8 cellular contexts compared by ENCODE assay signal in the genomic region with DNA sequence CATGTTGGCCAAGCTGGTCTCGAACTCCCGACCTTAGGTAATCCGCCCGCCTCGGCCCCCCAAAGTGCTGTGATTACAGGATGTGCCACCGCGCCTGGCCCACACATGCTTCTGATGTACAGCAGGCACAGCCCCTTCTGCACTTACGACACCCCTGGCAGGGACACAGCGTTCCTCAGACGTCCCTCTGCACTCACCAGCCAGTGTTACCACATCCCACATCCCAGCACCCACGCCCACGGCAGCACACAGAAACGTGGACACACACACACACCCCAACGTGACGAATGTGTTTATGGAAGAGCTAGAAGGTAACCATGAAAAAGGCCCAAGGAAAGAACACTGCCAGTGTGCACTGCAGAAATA. TPM values are rescaled to one million over a fixed set of nuclear protein-coding genes. Genes with fewer than 3 reads are reported as not detected.
DNase-seq lines count a peak whose midpoint lies in the region; ATAC-seq and TF ChIP-seq lines count a peak whose summit lies in the region.

No MANE protein-coding gene starts in this region.

- no peaks in the 10 kb centered on the region for H3K9me3 Mint-ChIP-seq in H9
- H3K9me3 Mint-ChIP-seq in activated CD8-positive, alpha-beta T cell treated with anti-CD3 and anti-CD28 coated beads, Interleukin-2, amount 10 ng/mL, durations not matched to agents 7 days and 5 days (ENCODE audit: insufficient read depth) = no peaks in the 10 kb centered on the region

- H2BK120ac ChIP-seq in H9 (ENCODE audit: low read depth, low read length, poor library complexity, severe bottlenecking) = no peak overlapping the region

- CTCF ChIA-PET in activated CD8-positive, alpha-beta T cell treated with anti-CD3 and anti-CD28 coated beads, Interleukin-2, amount 10 ng/mL, durations not matched to agents 7 days and 5 days (lab: Charles Lee) = interaction anchor here (0.6 to 1.7 kb wide), 2 partner anchors 79 to 614 kb away, joined by 3 to 6 read pairs; no protein-coding TSS in a partner anchor

- H3K9me3 ChIP-seq in H9 (ENCODE audit: control insufficient read depth, low read depth, low read length) = no peaks in the 10 kb centered on the region

- H3T11ph ChIP-seq in H9 (ENCODE audit: low read length) = no peak overlapping the region

- no peak overlapping the region for H3K23ac ChIP-seq in H9 (ENCODE audit: insufficient read length, low read depth, low read length)

- no peak overlapping the region for H3K9ac ChIP-seq in H9 (ENCODE audit: extremely low read depth, insufficient read length, low read length)

- H3K14ac ChIP-seq in H9 (ENCODE audit: insufficient read depth, low read length) = no peak overlapping the region

- no peak overlapping the region for H3K56ac ChIP-seq in H9 (ENCODE audit: insufficient read length, low read depth, low read length)

- H4K20me1 ChIP-seq in H9 (ENCODE audit: control insufficient read depth, insufficient read depth, insufficient read length) = no peaks in the 10 kb centered on the region

- WGBS in H9 (ENCODE audit: extremely low coverage, insufficient read length, low lambda C conversion rate) = no CpG with 5 or more reads among the region's 15 CpGs

- intact Hi-C loops in left ventricle myocardium superior (cut with micrococcal nuclease) = no loop called here

- POLR2A ChIA-PET in activated CD8-positive, alpha-beta T cell treated with anti-CD3 and anti-CD28 coated beads, Interleukin-2, amount 10 ng/mL, durations not matched to agents 7 days and 5 days (lab: Charles Lee) = interaction anchor here (0.7 to 1.5 kb wide), 3 partner anchors 13 to 393 kb away, joined by 3 to 13 read pairs (median 5); partner anchors contain the start of gene MGA

- H3K79me1 ChIP-seq in H9 (ENCODE audit: insufficient read depth, low read depth, low read length, poor library complexity, severe bottlenecking) = no peaks in the 10 kb centered on the region

- peak overlapping the region in 1 of 3 experiments; percentile 37; a peak in 1 of 7 replicates for H3K27ac Mint-ChIP-seq in H9
- H3K27ac Mint-ChIP-seq in activated CD8-positive, alpha-beta T cell treated with anti-CD3 and anti-CD28 coated beads, Interleukin-2, amount 10 ng/mL, durations not matched to agents 7 days and 5 days = peak overlapping the region; percentile 91

- H3K4me3 Mint-ChIP-seq in H9 = peak overlapping the region; percentile 98
- peak overlapping the region; percentile 98 for H3K4me3 Mint-ChIP-seq in activated CD8-positive, alpha-beta T cell treated with anti-CD3 and anti-CD28 coated beads, Interleukin-2, amount 10 ng/mL, durations not matched to agents 7 days and 5 days

- H3K4me2 ChIP-seq in H9 (ENCODE audit: insufficient read depth, insufficient read length, low read length) = no peak overlapping the region

- no peaks in the 10 kb centered on the region for H3K36me3 Mint-ChIP-seq in H9 (ENCODE audit: insufficient read depth in 1 of 3, low read depth in 3 of 3)
- H3K36me3 Mint-ChIP-seq in activated CD8-positive, alpha-beta T cell treated with anti-CD3 and anti-CD28 coated beads, Interleukin-2, amount 10 ng/mL, durations not matched to agents 7 days and 5 days (ENCODE audit: low read depth) = no peaks in the 10 kb centered on the region

- H3K4ac ChIP-seq in H9 (ENCODE audit: low read depth, low read length) = no peak overlapping the region

- no peaks in the 10 kb centered on the region for H3K4me1 ChIP-seq in H9 (ENCODE audit: insufficient read depth, low read length)

- H3K23me2 ChIP-seq in H9 (ENCODE audit: insufficient read length, low read depth, low read length, poor library complexity, severe bottlenecking) = no peaks in the 10 kb centered on the region

- no peak overlapping the region for H2AK5ac ChIP-seq in H9 (ENCODE audit: insufficient read length, low read length)

- H3K27me3 ChIP-seq in H9 (ENCODE audit: insufficient read depth, low read length) = no peaks in the 10 kb centered on the region

- H2AFZ ChIP-seq in H9 (ENCODE audit: low read length) = no peak overlapping the region

- H2BK5ac ChIP-seq in H9 (ENCODE audit: insufficient read length, low read length) = no peak overlapping the region

- H3K18ac ChIP-seq in H9 (ENCODE audit: insufficient read length, low read depth, low read length) = no peak overlapping the region

- ATAC-seq in activated CD8-positive, alpha-beta T cell treated with anti-CD3 and anti-CD28 coated beads, Interleukin-2, amount 10 ng/mL, durations not matched to agents 7 days and 5 days = no peak
- peak; percentile 28 for ATAC-seq in left ventricle myocardium superior
- ATAC-seq in GM18520 (IDR thresholded peaks at IDR 0.05; ENCODE audit: unreplicated experiment) = no peak

- H2BK12ac ChIP-seq in H9 (ENCODE audit: insufficient read length, low read depth, low read length) = no peak overlapping the region

- DNase-seq in H9 = no peak
- DNase-seq in activated CD8-positive, alpha-beta T cell treated with anti-CD3 and anti-CD28 coated beads, Interleukin-2, amount 10 ng/mL, durations not matched to agents 7 days and 5 days = no peak
- DNase-seq in left ventricle myocardium superior = peak; percentile 54
- peak; percentile 41 for DNase-seq in stimulated activated CD8-positive, alpha-beta memory T cell treated with anti-CD3 and anti-CD28 coated beads, Interleukin-4, amount 100 ng/mL, for 48 hours
- no peak for DNase-seq in NK-92 (lab: John Stamatoyannopoulos, UW; ENCODE audit: unreplicated experiment)
- DNase-seq in NCI-H2196 treated with DMSO at 0.1 percent for 48 hours (lab: John Stamatoyannopoulos, UW; ENCODE audit: unreplicated experiment) = no peak
- no peak for DNase-seq in NCI-H510A treated with DMSO at 0.1 percent for 48 hours (lab: John Stamatoyannopoulos, UW)

- H3K79me2 ChIP-seq in H9 (ENCODE audit: insufficient read depth, low read length) = peaks cover 3% of the 10 kb centered on the region; the same call in 1 of the 2 replicates

- H4K5ac ChIP-seq in H9 (ENCODE audit: insufficient read length, low read depth, low read length) = no peak overlapping the region

- no peaks in the 10 kb centered on the region; the same call in none of the 2 replicates for H3K27me3 Mint-ChIP-seq in H9 (ENCODE audit: low read depth)
- no peaks in the 10 kb centered on the region for H3K27me3 Mint-ChIP-seq in activated CD8-positive, alpha-beta T cell treated with anti-CD3 and anti-CD28 coated beads, Interleukin-2, amount 10 ng/mL, durations not matched to agents 7 days and 5 days (ENCODE audit: low read depth)

- peaks cover 8 to 11% of the 10 kb centered on the region in 2 experiments; a peak in 3 of 4 replicates for H3K4me1 Mint-ChIP-seq in H9
- H3K4me1 Mint-ChIP-seq in activated CD8-positive, alpha-beta T cell treated with anti-CD3 and anti-CD28 coated beads, Interleukin-2, amount 10 ng/mL, durations not matched to agents 7 days and 5 days (ENCODE audit: low read depth) = peaks cover 19% of the 10 kb centered on the region

- H3K27ac ChIP-seq in H9 (ENCODE audit: insufficient read length, low read depth, low read length) = no peak overlapping the region

- H2BK15ac ChIP-seq in H9 (ENCODE audit: low read depth, low read length) = no peak overlapping the region

- no peak overlapping the region for H4K91ac ChIP-seq in H9 (ENCODE audit: insufficient read length, low read depth, low read length)

- H2BK20ac ChIP-seq in H9 (ENCODE audit: low read depth, low read length, poor library complexity, severe bottlenecking) = no peak overlapping the region

- no peak for TF ChIP-seq CTCF in H9 (conservative IDR thresholded peaks at IDR 0.05)

- no peak overlapping the region for H4K8ac ChIP-seq in H9 (replicated peaks; ENCODE audit: insufficient read length, low read depth, low read length)

RNA-seq across cellular contexts. Expression of gene RPAP1, which starts 0.6 kb away (rescaled TPM):
- total RNA-seq in H9 (2021) = 73.5 and 74.5 TPM in 2 replicates
- 10 to 100 TPM; 38.1 to 41.6 TPM for total RNA-seq in activated CD8-positive, alpha-beta T cell treated with anti-CD3 and anti-CD28 coated beads, Interleukin-2, amount 10 ng/mL, durations not matched to agents 7 days and 5 days
- total RNA-seq in left ventricle myocardium superior = 25.4 TPM

RNA-seq across cellular contexts. Expression of gene TYRO3, which starts 14.4 kb away (rescaled TPM):
- 118 and 124 TPM in 2 replicates for total RNA-seq in H9 (2021)
- total RNA-seq in activated CD8-positive, alpha-beta T cell treated with anti-CD3 and anti-CD28 coated beads, Interleukin-2, amount 10 ng/mL, durations not matched to agents 7 days and 5 days = under 1 TPM; 0.29 to 0.71 TPM
- total RNA-seq in left ventricle myocardium superior = 5.0 TPM

RNA-seq across cellular contexts. Expression of gene LTK, which starts 31.0 kb away (rescaled TPM):
- total RNA-seq in H9 (2021) (0.31 TPM in 2 replicates), left ventricle myocardium superior (1.5 TPM)
- total RNA-seq in activated CD8-positive, alpha-beta T cell treated with anti-CD3 and anti-CD28 coated beads, Interleukin-2, amount 10 ng/mL, durations not matched to agents 7 days and 5 days = under 1 TPM; 0.21 TPM

RNA-seq across cellular contexts. Expression of gene ITPKA, which starts 51.0 kb away (rescaled TPM):
- total RNA-seq in H9 (2021) (0.77 and 0.99 TPM in 2 replicates), left ventricle myocardium superior (6.0 TPM)
- total RNA-seq in activated CD8-positive, alpha-beta T cell treated with anti-CD3 and anti-CD28 coated beads, Interleukin-2, amount 10 ng/mL, durations not matched to agents 7 days and 5 days = under 1 TPM; 0.24 to 0.29 TPM

Comparison
In these comparisons a context has a peak if more than half of its experiments do, and no peak if none do; other contexts are left out.
1. DNase-seq: peak in left ventricle myocardium superior (single experiment) and stimulated activated CD8-positive, alpha-beta memory T cell treated with anti-CD3 and anti-CD28 coated beads, Interleukin-4, amount 100 ng/mL, for 48 hours (single experiment); none in H9 (single experiment), activated CD8-positive, alpha-beta T cell treated with anti-CD3 and anti-CD28 coated beads, Interleukin-2, amount 10 ng/mL, durations not matched to agents 7 days and 5 days (single experiment), NK-92 (single experiment), NCI-H2196 treated with DMSO at 0.1 percent for 48 hours (single experiment) and NCI-H510A treated with DMSO at 0.1 percent for 48 hours (single experiment).
2. RNA of gene TYRO3, which starts 14.4 kb away (total RNA-seq): 118 to 124 TPM in H9; 5.0 TPM in left ventricle myocardium superior (single experiment) and 0.29 to 0.71 TPM in activated CD8-positive, alpha-beta T cell treated with anti-CD3 and anti-CD28 coated beads, Interleukin-2, amount 10 ng/mL, durations not matched to agents 7 days and 5 days; every median in the first group is over 10 times any median in the second.